In genomic region chr20:39600156-39600555, GRCh38 we compare ENCODE assay signal across 11 cellular contexts.
"Had no signal": no experiment of that assay in that cellular context is flagged by ENCODE, and none has a peak within 500 bp of the region (broad histone marks: within the 10 kb centered on the region; RNA-seq: fewer than 3 reads in every experiment).

No MANE protein-coding gene starts in this region.

- H3K27ac ChIP-seq: GM23248 had no signal

- H3K9me3 ChIP-seq: HAP-1 had no signal

- H3K4me2 ChIP-seq: GM23338 had no signal

- H2AFZ ChIP-seq: GM23248, GM23338 had no signal

- H3K9ac ChIP-seq: GM23248 had no signal

- H3K36me3 ChIP-seq: HAP-1 had no signal

- ATAC-seq: GM23338, HCT116 had no signal

- FAIRE-seq: H1, H54 had no signal

- H3K4me1 ChIP-seq: HAP-1 had no signal

- DNase-seq: GM23248, GOT3, H7, H9, HCEC 1CT, HFFc6 had no signal

- H3K4me3 ChIP-seq: GM23248, GM23338, HAP-1 had no signal
